16 cellular contexts compared by ENCODE assay signal in genomic region chr2:73077424-73077795, GRCh38. TPM values are rescaled to one million over a fixed set of nuclear protein-coding genes. Genes with fewer than 3 reads are reported as not detected.
DNase-seq lines count a peak whose midpoint lies in the region; ATAC-seq and TF ChIP-seq lines count a peak whose summit lies in the region.
"Had no signal": no experiment of that assay in that cellular context is flagged by ENCODE, and none has a peak within 500 bp of the region (broad histone marks: within the 10 kb centered on the region; RNA-seq: fewer than 3 reads in every experiment).

No MANE protein-coding gene starts in this region.

- H4K20me1 ChIP-seq in BLaER1 treated with 17β-estradiol and CSF1 and Interleukin-3, amounts not matched to agents 10 nM and 100 nM = peaks cover 9 to 76% (median 43%) of the 10 kb centered on the region in 11 experiments; a peak in 17 of 22 replicates

- 0 out of 22 replicates have a peak overlapping the region, but pooled peaks of 1 of the 11 experiments have one; percentile 6 for H3K9ac ChIP-seq in BLaER1 treated with 17β-estradiol and CSF1 and Interleukin-3, amounts not matched to agents 10 nM and 100 nM
- no peak overlapping the region for H3K9ac ChIP-seq in parathyroid adenoma

- TF ChIP-seq CTCF in glutamatergic neuron (IDR thresholded peaks at IDR 0.05; ENCODE audit: partially characterized antibody, unreplicated experiment) = no peak
- TF ChIP-seq CTCF in parathyroid adenoma (IDR thresholded peaks at IDR 0.05) = no peak

- DNase-seq in T-helper 17 cell (no peak), glutamatergic neuron (no peak), SIG-M5 (lab: John Stamatoyannopoulos, UW) (no peak), KBM-7 (no peak)
- DNase-seq: ACHN; CD4-positive, alpha-beta memory T cell; DMS153; DMS79 treated with DMSO at 0.1 percent for 48 hours; EL had no signal

- in situ Hi-C loops in KBM-7 (cut with MboI; ENCODE audit: low pct_unique_long_range_greater_than_20kb, low sequenced_read_pairs) = no loop called here

- H3K27ac Mint-ChIP-seq in T-helper 17 cell (peak overlapping the region; percentile 82), glutamatergic neuron (ENCODE audit: unreplicated experiment) (peak overlapping the region; percentile 3)
- H3K27ac Mint-ChIP-seq: CD4-positive, alpha-beta memory T cell had no signal

- H3K36me3 Mint-ChIP-seq in T-helper 17 cell (ENCODE audit: low read depth) = peaks cover 3% of the 10 kb centered on the region
- peaks cover 6% of the 10 kb centered on the region for H3K36me3 Mint-ChIP-seq in glutamatergic neuron (ENCODE audit: unreplicated experiment)

- peaks cover 43% of the 10 kb centered on the region for H3K79me2 ChIP-seq in parathyroid adenoma

- H3K27me3 ChIP-seq in BLaER1 treated with 17β-estradiol and CSF1 and Interleukin-3, amounts not matched to agents 10 nM and 100 nM = no peaks in the 10 kb centered on the region
- no peaks in the 10 kb centered on the region for H3K27me3 ChIP-seq in parathyroid adenoma (ENCODE audit: control insufficient read depth, insufficient read depth, low read length)

- H3K4me1 ChIP-seq in BLaER1 treated with 17β-estradiol and CSF1 and Interleukin-3, amounts not matched to agents 10 nM and 100 nM = peaks cover 20 to 57% (median 49%) of the 10 kb centered on the region in 10 experiments
- peaks cover 53% of the 10 kb centered on the region for H3K4me1 ChIP-seq in parathyroid adenoma
- H3K4me1 ChIP-seq: HAP-1 had no signal

- H3K9me3 ChIP-seq in BLaER1 treated with 17β-estradiol and CSF1 and Interleukin-3, amounts not matched to agents 10 nM and 100 nM (replicated peaks in 1 of 11) = no peaks in the 10 kb centered on the region
- no peaks in the 10 kb centered on the region for H3K9me3 ChIP-seq in T-helper 17 cell (ENCODE audit: control insufficient read depth, low read length, poor library complexity, severe bottlenecking)
- no peaks in the 10 kb centered on the region for H3K9me3 ChIP-seq in parathyroid adenoma (ENCODE audit: control insufficient read depth, low read length)
- H3K9me3 ChIP-seq: HAP-1 had no signal

- H3K4me3 Mint-ChIP-seq in T-helper 17 cell (no peak overlapping the region), glutamatergic neuron (ENCODE audit: unreplicated experiment) (no peak overlapping the region)
- H3K4me3 Mint-ChIP-seq: CD4-positive, alpha-beta memory T cell had no signal

- peak overlapping the region in 8 of 11 experiments; percentile 71 to 89 (median 82); a peak in 15 of 22 replicates for H3K4me2 ChIP-seq in BLaER1 treated with 17β-estradiol and CSF1 and Interleukin-3, amounts not matched to agents 10 nM and 100 nM
- peak overlapping the region; percentile 47 for H3K4me2 ChIP-seq in parathyroid adenoma (ENCODE audit: low read length)

- no peak overlapping the region; a peak in 1 of 22 replicates for H3K27ac ChIP-seq in BLaER1 treated with 17β-estradiol and CSF1 and Interleukin-3, amounts not matched to agents 10 nM and 100 nM
- peak overlapping the region; percentile 60 for H3K27ac ChIP-seq in parathyroid adenoma
- H3K27ac ChIP-seq: C4-2B had no signal

- H3K4me3 ChIP-seq in BLaER1 treated with 17β-estradiol and CSF1 and Interleukin-3, amounts not matched to agents 10 nM and 100 nM = no peak overlapping the region
- H3K4me3 ChIP-seq in parathyroid adenoma (ENCODE audit: low read depth, low read length) = no peak overlapping the region
- H3K4me3 ChIP-seq: HAP-1 had no signal

- H3K9me3 Mint-ChIP-seq in glutamatergic neuron (ENCODE audit: unreplicated experiment) = peaks cover 3% of the 10 kb centered on the region
- H3K9me3 Mint-ChIP-seq: CD4-positive, alpha-beta memory T cell had no signal

- H3K4me1 Mint-ChIP-seq in T-helper 17 cell (peaks cover 15% of the 10 kb centered on the region), glutamatergic neuron (ENCODE audit: low read depth, unreplicated experiment) (peaks cover 6% of the 10 kb centered on the region)

- no peaks in the 10 kb centered on the region for H3K27me3 Mint-ChIP-seq in T-helper 17 cell
- peaks cover 15% of the 10 kb centered on the region for H3K27me3 Mint-ChIP-seq in glutamatergic neuron (ENCODE audit: unreplicated experiment)
- H3K27me3 Mint-ChIP-seq: CD4-positive, alpha-beta memory T cell had no signal

- peaks cover 0 to 58% (median 13%) of the 10 kb centered on the region in 11 experiments; a peak in 13 of 22 replicates for H3K36me3 ChIP-seq in BLaER1 treated with 17β-estradiol and CSF1 and Interleukin-3, amounts not matched to agents 10 nM and 100 nM
- no peaks in the 10 kb centered on the region for H3K36me3 ChIP-seq in parathyroid adenoma (ENCODE audit: control insufficient read depth, insufficient read depth, low read length)
- H3K36me3 ChIP-seq: HAP-1 had no signal

- ATAC-seq in T-helper 17 cell = no peak
- ATAC-seq in HG03095 (IDR thresholded peaks at IDR 0.05; ENCODE audit: unreplicated experiment) = no peak
- no peak for ATAC-seq in GM19324 (IDR thresholded peaks at IDR 0.05; ENCODE audit: low FRiP score, unreplicated experiment)
- ATAC-seq: HepG2 had no signal

- H2AFZ ChIP-seq in parathyroid adenoma = no peak overlapping the region

RNA-seq across cellular contexts. Expression of gene SFXN5, which starts 5.9 kb away (rescaled TPM):
- 10 to 100 TPM in 1 of 2 donors, 1 to 10 TPM in 1; 7.0 to 10.0 TPM for total RNA-seq in T-helper 17 cell
- 13.7 TPM for total RNA-seq in glutamatergic neuron (ENCODE audit: unreplicated experiment)

RNA-seq across cellular contexts. Expression of gene RAB11FIP5, which starts 35.3 kb away (rescaled TPM):
- 10 to 100 TPM; 13.1 to 19.4 TPM for total RNA-seq in T-helper 17 cell
- total RNA-seq in glutamatergic neuron (ENCODE audit: unreplicated experiment) = 13.5 TPM
